12 cellular contexts compared by ENCODE assay signal in the genomic region with DNA sequence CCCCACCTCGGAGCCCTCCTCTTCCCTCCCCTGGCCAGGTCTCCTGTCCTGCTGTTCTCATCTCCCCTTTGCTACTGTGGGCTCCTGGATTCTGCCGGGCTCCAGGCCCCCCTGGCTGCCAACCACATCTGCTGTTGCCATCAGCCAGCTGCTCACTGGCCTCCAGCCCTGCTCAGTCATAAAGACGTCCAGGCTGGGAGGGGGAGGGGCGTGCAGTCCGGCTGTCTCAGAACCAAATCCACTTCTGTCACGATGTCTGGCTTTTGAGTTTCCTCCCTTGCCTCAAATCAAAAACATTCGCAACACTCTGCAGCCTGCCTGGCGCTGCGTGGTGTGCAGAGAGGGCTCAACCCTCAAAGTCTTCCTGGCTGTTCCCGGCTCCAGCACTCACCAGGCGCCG. TPM values are rescaled to one million over a fixed set of nuclear protein-coding genes. Genes with fewer than 3 reads are reported as not detected.
A peak's percentile ranks its signal among the peaks of the same experiment; 100 is the strongest.
DNase-seq lines count a peak whose midpoint lies in the region; ATAC-seq and TF ChIP-seq lines count a peak whose summit lies in the region.
"Had no signal": no experiment of that assay in that cellular context is flagged by ENCODE, and none has a peak within 500 bp of the region (broad histone marks: within the 10 kb centered on the region; RNA-seq: fewer than 3 reads in every experiment).

No MANE protein-coding gene starts in this region.

- CTCF ChIA-PET in activated naive CD4-positive, alpha-beta T cell treated with anti-CD3 and anti-CD28 coated beads for 36 hours (lab: Charles Lee), result no interaction called here

- TF ChIP-seq CTCF in BE2C (IDR thresholded peaks at IDR 0.05; ENCODE audit: low read depth, low read length) (no peak; the same call in 1 of the 2 replicates), foreskin fibroblast (IDR thresholded peaks at IDR 0.05; ENCODE audit: low read depth, low read length) (no peak), osteoblast (IDR thresholded peaks at IDR 0.05; ENCODE audit: extremely low read depth, low read depth, low read length) (no peak)

- ATAC-seq in GM21447 (IDR thresholded peaks at IDR 0.05; ENCODE audit: unreplicated experiment), result no peak
- ATAC-seq: foreskin keratinocyte, GM12878 had no signal

- H3K4me3 ChIP-seq in BE2C (ENCODE audit: low read depth, low read length) (peak overlapping the region; percentile 19; the same call in 1 of the 2 replicates), foreskin fibroblast (ENCODE audit: low read depth in 1 of 2, low read length in 2 of 2) (no peak overlapping the region), osteoblast (ENCODE audit: insufficient read depth, low read length) (no peak overlapping the region)
- H3K4me3 ChIP-seq: GM12878 had no signal

- peaks cover 59% of the 10 kb centered on the region for H3K4me1 ChIP-seq in BE2C
- peaks cover 5% of the 10 kb centered on the region for H3K4me1 ChIP-seq in osteoblast (ENCODE audit: insufficient read depth, low read length)

- H3K4me1 Mint-ChIP-seq in activated T-helper 2 cell treated with anti-CD3 and anti-CD28 coated beads, Interferon-gamma antibody, Interleukin-2, Interleukin-4, amounts not matched to agents 10 μg/mL and 5 μg/mL and 100 μg/mL, durations not matched to agents 14 hours and 24 hours and 36 hours (ENCODE audit: low read depth), result no peaks in the 10 kb centered on the region
- H3K4me1 Mint-ChIP-seq in activated naive CD4-positive, alpha-beta T cell treated with anti-CD3 and anti-CD28 coated beads for 36 hours (ENCODE audit: low read depth), result no peaks in the 10 kb centered on the region
- H3K4me1 Mint-ChIP-seq in activated CD4-positive, alpha-beta T cell treated with anti-CD3 and anti-CD28 coated beads, Interleukin-2, amount 10 ng/mL, durations not matched to agents 24 days and 14 days, result no peaks in the 10 kb centered on the region
- H3K4me1 Mint-ChIP-seq: activated naive CD4-positive, alpha-beta T cell treated with anti-CD3 and anti-CD28 coated beads, Interleukin-2, amount 50 U/mL, for 24 hours had no signal

- H3K36me3 Mint-ChIP-seq in activated T-helper 2 cell treated with anti-CD3 and anti-CD28 coated beads, Interferon-gamma antibody, Interleukin-2, Interleukin-4, amounts not matched to agents 10 μg/mL and 5 μg/mL and 100 μg/mL, durations not matched to agents 14 hours and 24 hours and 36 hours (ENCODE audit: low read depth), result no peaks in the 10 kb centered on the region
- peaks cover 22% of the 10 kb centered on the region for H3K36me3 Mint-ChIP-seq in activated naive CD4-positive, alpha-beta T cell treated with anti-CD3 and anti-CD28 coated beads for 36 hours (ENCODE audit: low read depth)
- no peaks in the 10 kb centered on the region for H3K36me3 Mint-ChIP-seq in activated CD4-positive, alpha-beta T cell treated with anti-CD3 and anti-CD28 coated beads, Interleukin-2, amount 10 ng/mL, durations not matched to agents 24 days and 14 days (ENCODE audit: low read depth)

- H3K4me3 Mint-ChIP-seq in activated T-helper 2 cell treated with anti-CD3 and anti-CD28 coated beads, Interferon-gamma antibody, Interleukin-2, Interleukin-4, amounts not matched to agents 10 μg/mL and 5 μg/mL and 100 μg/mL, durations not matched to agents 14 hours and 24 hours and 36 hours (ENCODE audit: low read depth), result no peak overlapping the region
- no peak overlapping the region for H3K4me3 Mint-ChIP-seq in activated naive CD4-positive, alpha-beta T cell treated with anti-CD3 and anti-CD28 coated beads for 36 hours
- H3K4me3 Mint-ChIP-seq in activated CD4-positive, alpha-beta T cell treated with anti-CD3 and anti-CD28 coated beads, Interleukin-2, amount 10 ng/mL, durations not matched to agents 24 days and 14 days, result no peak overlapping the region
- H3K4me3 Mint-ChIP-seq: activated naive CD4-positive, alpha-beta T cell treated with anti-CD3 and anti-CD28 coated beads, Interleukin-2, amount 50 U/mL, for 24 hours; neural crest cell had no signal

- no peak overlapping the region for H2AFZ ChIP-seq in osteoblast (ENCODE audit: low read length)

- no peak overlapping the region for H3K27ac ChIP-seq in osteoblast (ENCODE audit: low read depth, low read length)
- H3K27ac ChIP-seq: foreskin keratinocyte had no signal

- H3K27ac Mint-ChIP-seq in activated T-helper 2 cell treated with anti-CD3 and anti-CD28 coated beads, Interferon-gamma antibody, Interleukin-2, Interleukin-4, amounts not matched to agents 10 μg/mL and 5 μg/mL and 100 μg/mL, durations not matched to agents 14 hours and 24 hours and 36 hours, result no peak overlapping the region
- H3K27ac Mint-ChIP-seq in activated naive CD4-positive, alpha-beta T cell treated with anti-CD3 and anti-CD28 coated beads for 36 hours, result no peak overlapping the region
- H3K27ac Mint-ChIP-seq in activated CD4-positive, alpha-beta T cell treated with anti-CD3 and anti-CD28 coated beads, Interleukin-2, amount 10 ng/mL, durations not matched to agents 24 days and 14 days, result no peak overlapping the region
- H3K27ac Mint-ChIP-seq: activated naive CD4-positive, alpha-beta T cell treated with anti-CD3 and anti-CD28 coated beads, Interleukin-2, amount 50 U/mL, for 24 hours had no signal

- H3K9me3 Mint-ChIP-seq in activated T-helper 2 cell treated with anti-CD3 and anti-CD28 coated beads, Interferon-gamma antibody, Interleukin-2, Interleukin-4, amounts not matched to agents 10 μg/mL and 5 μg/mL and 100 μg/mL, durations not matched to agents 14 hours and 24 hours and 36 hours, result no peaks in the 10 kb centered on the region
- no peaks in the 10 kb centered on the region for H3K9me3 Mint-ChIP-seq in activated naive CD4-positive, alpha-beta T cell treated with anti-CD3 and anti-CD28 coated beads for 36 hours
- H3K9me3 Mint-ChIP-seq in activated CD4-positive, alpha-beta T cell treated with anti-CD3 and anti-CD28 coated beads, Interleukin-2, amount 10 ng/mL, durations not matched to agents 24 days and 14 days, result no peaks in the 10 kb centered on the region
- H3K9me3 Mint-ChIP-seq: activated naive CD4-positive, alpha-beta T cell treated with anti-CD3 and anti-CD28 coated beads, Interleukin-2, amount 50 U/mL, for 24 hours; neural crest cell had no signal

- H3K27me3 ChIP-seq in BE2C (no peaks in the 10 kb centered on the region), osteoblast (ENCODE audit: insufficient read depth, low read length) (no peaks in the 10 kb centered on the region)
- H3K27me3 ChIP-seq: foreskin keratinocyte had no signal

- no peaks in the 10 kb centered on the region for H3K79me2 ChIP-seq in osteoblast (ENCODE audit: insufficient read depth, low read length)

- no peaks in the 10 kb centered on the region for H3K27me3 Mint-ChIP-seq in activated T-helper 2 cell treated with anti-CD3 and anti-CD28 coated beads, Interferon-gamma antibody, Interleukin-2, Interleukin-4, amounts not matched to agents 10 μg/mL and 5 μg/mL and 100 μg/mL, durations not matched to agents 14 hours and 24 hours and 36 hours (ENCODE audit: low read depth)
- H3K27me3 Mint-ChIP-seq in activated naive CD4-positive, alpha-beta T cell treated with anti-CD3 and anti-CD28 coated beads for 36 hours (ENCODE audit: low read depth), result no peaks in the 10 kb centered on the region
- H3K27me3 Mint-ChIP-seq in activated CD4-positive, alpha-beta T cell treated with anti-CD3 and anti-CD28 coated beads, Interleukin-2, amount 10 ng/mL, durations not matched to agents 24 days and 14 days, result peaks cover 4% of the 10 kb centered on the region

- no peaks in the 10 kb centered on the region for H4K20me1 ChIP-seq in osteoblast (ENCODE audit: insufficient read depth, low read length)

- no peaks in the 10 kb centered on the region for H3K9me3 ChIP-seq in BE2C
- H3K9me3 ChIP-seq in osteoblast (ENCODE audit: low read depth, low read length), result no peaks in the 10 kb centered on the region

- H3K36me3 ChIP-seq in BE2C (peaks cover 29% of the 10 kb centered on the region), osteoblast (ENCODE audit: insufficient read depth, low read length) (no peaks in the 10 kb centered on the region)

- no peak overlapping the region for H3K4me2 ChIP-seq in osteoblast (ENCODE audit: insufficient read depth, low read length)

- DNase-seq in BE2C, result peak; percentile 98
- peak; percentile 70 for DNase-seq in NCI-H82 treated with DMSO at 0.1 percent for 48 hours (lab: John Stamatoyannopoulos, UW; ENCODE audit: unreplicated experiment)
- peak; percentile 73 to 92 for DNase-seq in foreskin fibroblast
- DNase-seq in osteoblast (ENCODE audit: insufficient read length, low spot score, missing footprints), result peak; percentile 62
- no peak for DNase-seq in activated T-helper 2 cell treated with anti-CD3 and anti-CD28 coated beads, Interferon-gamma antibody, Interleukin-2, Interleukin-4, amounts not matched to agents 10 μg/mL and 5 μg/mL and 100 μg/mL, durations not matched to agents 14 hours and 24 hours and 36 hours (ENCODE audit: low spot score)
- no peak for DNase-seq in activated naive CD4-positive, alpha-beta T cell treated with anti-CD3 and anti-CD28 coated beads for 36 hours
- DNase-seq in activated CD4-positive, alpha-beta T cell treated with anti-CD3 and anti-CD28 coated beads, Interleukin-2, amount 10 ng/mL, durations not matched to agents 24 days and 14 days, result no peak
- DNase-seq: foreskin keratinocyte had no signal

- intact Hi-C loops in activated T-helper 2 cell treated with anti-CD3 and anti-CD28 coated beads, Interferon-gamma antibody, Interleukin-2, Interleukin-4, amounts not matched to agents 10 μg/mL and 5 μg/mL and 100 μg/mL, durations not matched to agents 14 hours and 24 hours and 36 hours (cut with micrococcal nuclease), result no loop called here
- intact Hi-C loops in activated naive CD4-positive, alpha-beta T cell treated with anti-CD3 and anti-CD28 coated beads for 36 hours (cut with micrococcal nuclease), result no loop called here
- intact Hi-C loops in activated CD4-positive, alpha-beta T cell treated with anti-CD3 and anti-CD28 coated beads, Interleukin-2, amount 10 ng/mL, durations not matched to agents 24 days and 14 days (cut with micrococcal nuclease), result loop anchor here (10.0 kb wide), 1 partner anchor 1196 kb away; the partner anchor contains the start of gene CHIC2

RNA-seq across cellular contexts. Expression of gene RASL11B, which starts 7.1 kb away (rescaled TPM):
- 6.5 TPM for polyA plus RNA-seq in BE2C (2012; ENCODE audit: insufficient read depth, insufficient read length, low read depth)
- total RNA-seq in osteoblast, result under 0.01 TPM in 1 of 2 replicates, not detected in the other
- 0.50 and 0.67 TPM in 2 replicates for total RNA-seq in activated T-helper 2 cell treated with anti-CD3 and anti-CD28 coated beads, Interferon-gamma antibody, Interleukin-2, Interleukin-4, amounts not matched to agents 10 μg/mL and 5 μg/mL and 100 μg/mL, durations not matched to agents 14 hours and 24 hours and 36 hours
- total RNA-seq in activated naive CD4-positive, alpha-beta T cell treated with anti-CD3 and anti-CD28 coated beads for 36 hours, result under 1 TPM in 1 of 2 experiments, not detected in 1; 0.24 TPM
- total RNA-seq in activated CD4-positive, alpha-beta T cell treated with anti-CD3 and anti-CD28 coated beads, Interleukin-2, amount 10 ng/mL, durations not matched to agents 24 days and 14 days, result 2.0 and 2.2 TPM in 2 replicates

Comparison
In these comparisons a context has a peak if more than half of its experiments do, and no peak if none do; other contexts are left out.
1. DNase-seq: peak in BE2C (single experiment), NCI-H82 treated with DMSO at 0.1 percent for 48 hours (single experiment), foreskin fibroblast (2 of 2) and osteoblast (single experiment); none in activated T-helper 2 cell treated with anti-CD3 and anti-CD28 coated beads, Interferon-gamma antibody, Interleukin-2, Interleukin-4, amounts not matched to agents 10 μg/mL and 5 μg/mL and 100 μg/mL, durations not matched to agents 14 hours and 24 hours and 36 hours (single experiment), activated naive CD4-positive, alpha-beta T cell treated with anti-CD3 and anti-CD28 coated beads for 36 hours (single experiment) and activated CD4-positive, alpha-beta T cell treated with anti-CD3 and anti-CD28 coated beads, Interleukin-2, amount 10 ng/mL, durations not matched to agents 24 days and 14 days (single experiment).